Comparison of ENCODE assay signal across 7 cellular contexts in the genomic region with DNA sequence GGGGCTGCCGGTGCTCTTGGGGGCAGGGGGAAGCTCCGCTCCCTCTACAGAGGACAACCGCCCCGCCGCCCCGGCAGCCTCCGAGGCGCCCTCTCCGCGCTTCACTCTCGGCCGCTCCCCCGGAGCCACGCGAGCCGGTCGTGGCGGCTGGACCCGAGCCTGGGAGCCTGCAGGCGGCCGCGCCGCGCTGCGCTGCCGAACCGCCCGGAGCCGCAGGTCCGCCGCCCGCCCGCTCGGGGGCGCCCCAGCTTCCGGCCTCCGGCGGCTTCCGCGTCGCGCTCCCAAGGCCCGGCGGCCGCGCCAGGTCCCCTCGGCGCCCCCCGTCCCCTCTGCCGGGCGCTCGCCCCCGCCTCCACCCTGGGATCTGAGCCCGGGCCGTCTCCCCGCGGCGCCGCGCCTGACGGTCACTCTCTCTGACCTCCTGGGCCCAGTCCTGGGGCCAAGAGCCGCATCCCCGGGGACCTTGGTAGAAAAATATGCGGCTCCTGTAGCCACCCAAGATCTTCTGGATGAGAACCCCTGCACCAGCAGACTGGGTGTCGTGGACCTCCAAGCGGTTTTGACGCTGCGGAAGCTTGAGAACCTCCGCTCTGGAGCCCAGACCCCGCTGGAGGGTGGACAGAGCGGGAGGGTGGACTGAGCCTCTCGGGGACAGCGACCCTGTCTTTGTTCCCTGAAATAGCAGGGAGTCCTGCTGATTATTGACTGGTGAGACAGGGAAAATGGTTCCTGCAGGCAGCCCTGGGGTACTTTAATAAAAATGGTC. TPM values are rescaled to one million over a fixed set of nuclear protein-coding genes. Genes with fewer than 3 reads are reported as not detected.
DNase-seq lines count a peak whose midpoint lies in the region; ATAC-seq, FAIRE-seq and TF ChIP-seq lines count a peak whose summit lies in the region.

No MANE protein-coding gene starts in this region.

- TF ChIP-seq CTCF in ascending aorta (IDR thresholded peaks at IDR 0.05) (peak in 2 of 3 experiments; percentile 29 to 75), WERI-Rb-1 (IDR thresholded peaks at IDR 0.05; ENCODE audit: low read depth, low read length) (no peak)

- peak; percentile 33 for TF ChIP-seq POLR2A in GM18526 (IDR thresholded peaks at IDR 0.05; ENCODE audit: extremely low read depth, insufficient read length)

- DNase-seq in T follicular helper cell (ENCODE audit: low read depth): peak; percentile 50
- peak in 1 of 2 donors; percentile 61 for DNase-seq in ascending aorta (ENCODE audit: low spot score in 2 of 2)
- DNase-seq in small intestine: peak; percentile 58
- no peak for DNase-seq in WERI-Rb-1

- intact Hi-C loops in ascending aorta (cut with DNase I): no loop called here

- H3K36me3 ChIP-seq in ascending aorta: no peaks in the 10 kb centered on the region
- H3K36me3 ChIP-seq in small intestine (ENCODE audit: control insufficient read depth in 2 of 2, insufficient read depth in 2 of 2, low read length in 2 of 2): no peaks in the 10 kb centered on the region
- H3K36me3 ChIP-seq in WERI-Rb-1: no peaks in the 10 kb centered on the region

- WGBS in small intestine, 3 donors: 4 to 10% (median 10%) methylated on average over 33 to 73 of the region's 73 CpGs

- H3K27me3 ChIP-seq in ascending aorta (no peaks in the 10 kb centered on the region), small intestine (ENCODE audit: control insufficient read depth in 2 of 2, insufficient read depth in 2 of 2, low read length in 2 of 2) (no peaks in the 10 kb centered on the region), WERI-Rb-1 (ENCODE audit: insufficient read depth, low read depth, severe bottlenecking) (no peaks in the 10 kb centered on the region)

- FAIRE-seq in small intestine (lab: Jason Lieb, UNC): no peak

- ATAC-seq in HG03095 (IDR thresholded peaks at IDR 0.05; ENCODE audit: unreplicated experiment): peak; percentile 26

- no peaks in the 10 kb centered on the region for H3K9me3 ChIP-seq in ascending aorta
- no peaks in the 10 kb centered on the region for H3K9me3 ChIP-seq in small intestine (ENCODE audit: control insufficient read depth, low read depth)
- no peaks in the 10 kb centered on the region for H3K9me3 ChIP-seq in WERI-Rb-1 (ENCODE audit: severe bottlenecking)

- H3K4me3 ChIP-seq in ascending aorta (peak overlapping the region; percentile 70 to 93), iPS-11a (ENCODE audit: low read depth, low read length) (peak overlapping the region; percentile 21), small intestine (ENCODE audit: low read depth in 1 of 2, low read length in 2 of 2) (peak overlapping the region; percentile 49 to 63), WERI-Rb-1 (ENCODE audit: low read depth, low read length) (no peak overlapping the region)

- peaks cover 6 to 15% of the 10 kb centered on the region in 2 donors for H3K4me1 ChIP-seq in ascending aorta
- H3K4me1 ChIP-seq in small intestine (ENCODE audit: control insufficient read depth in 2 of 2, insufficient read depth in 1 of 2, low read depth in 1 of 2, low read length in 1 of 2): peaks cover 5 to 8% of the 10 kb centered on the region in 2 donors

- peak overlapping the region; percentile 61 to 71 for H3K27ac ChIP-seq in ascending aorta
- peak overlapping the region; percentile 5 to 62 for H3K27ac ChIP-seq in small intestine (ENCODE audit: low read depth in 1 of 2, low read length in 1 of 2)
- no peak overlapping the region for H3K27ac ChIP-seq in WERI-Rb-1

RNA-seq across cellular contexts. Expression of a gene that starts 44.3 kb away (rescaled TPM):
- 8.7 TPM for total RNA-seq in ascending aorta
- 1 to 10 TPM; 2.7 to 7.8 (median 3.8) TPM for polyA plus RNA-seq in small intestine
